Comparison of ENCODE assay signal across 12 cellular contexts in the genomic region with DNA sequence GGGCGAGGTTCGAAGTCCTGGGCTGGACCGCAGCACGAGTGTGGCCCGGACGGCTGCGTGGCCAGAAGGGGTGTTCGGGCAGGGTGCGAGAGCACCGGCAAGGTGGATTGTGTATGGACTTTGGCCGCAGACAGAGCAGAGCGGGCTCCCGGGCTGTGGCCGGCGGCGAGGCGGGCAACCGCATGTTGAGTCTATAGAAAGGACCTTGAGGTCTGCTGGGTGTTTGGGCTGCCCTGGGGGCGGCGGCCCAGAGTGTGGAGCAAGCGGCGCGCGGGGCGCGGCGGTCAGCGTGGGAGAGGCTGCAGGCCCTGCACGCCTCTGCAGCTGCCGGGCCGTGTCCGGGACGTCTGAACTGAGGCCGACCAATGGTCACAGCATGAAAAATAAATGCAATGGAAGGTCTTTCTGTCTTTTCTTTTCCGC. TPM values are rescaled to one million over a fixed set of nuclear protein-coding genes. Genes with fewer than 3 reads are reported as not detected.
DNase-seq lines count a peak whose midpoint lies in the region; ATAC-seq and TF ChIP-seq lines count a peak whose summit lies in the region.
"Had no signal": no experiment of that assay in that cellular context is flagged by ENCODE, and none has a peak within 500 bp of the region (broad histone marks: within the 10 kb centered on the region; RNA-seq: fewer than 3 reads in every experiment).

No MANE protein-coding gene starts in this region.

- H3K4me1 ChIP-seq in vagina = peaks cover 24% of the 10 kb centered on the region

- no peak overlapping the region for H3K27ac Mint-ChIP-seq in stimulated activated naive CD8-positive, alpha-beta T cell treated with anti-CD3 and anti-CD28 coated beads, Interleukin-15, Interleukin-2, amounts not matched to agents 100 ng/mL and 50 ng/mL, for 24 hours
- peak overlapping the region in 3 of 5 experiments; percentile 67 to 97 (median 94) for H3K27ac Mint-ChIP-seq in brain
- H3K27ac Mint-ChIP-seq in naive B cell = peak overlapping the region in 4 of 6 donors; percentile 71 to 97 (median 94)

- H3K9me3 Mint-ChIP-seq in stimulated activated naive CD8-positive, alpha-beta T cell treated with anti-CD3 and anti-CD28 coated beads, Interleukin-15, Interleukin-2, amounts not matched to agents 100 ng/mL and 50 ng/mL, for 24 hours = no peaks in the 10 kb centered on the region
- H3K9me3 Mint-ChIP-seq in brain (peaks cover 0 to 8% (median 0%) of the 10 kb centered on the region in 5 experiments), naive B cell (peaks cover 0 to 18% (median 7%) of the 10 kb centered on the region in 7 donors)

- TF ChIP-seq CTCF in brain (conservative IDR thresholded peaks at IDR 0.05) (no peak), vagina (IDR thresholded peaks at IDR 0.05) (no peak)

- H3K9me3 ChIP-seq in vagina = no peaks in the 10 kb centered on the region

- peaks cover 47% of the 10 kb centered on the region for H3K27me3 ChIP-seq in vagina

- H3K36me3 Mint-ChIP-seq in stimulated activated naive CD8-positive, alpha-beta T cell treated with anti-CD3 and anti-CD28 coated beads, Interleukin-15, Interleukin-2, amounts not matched to agents 100 ng/mL and 50 ng/mL, for 24 hours (ENCODE audit: low read depth) = no peaks in the 10 kb centered on the region
- H3K36me3 Mint-ChIP-seq in brain (no peaks in the 10 kb centered on the region), naive B cell (peaks cover 0 to 26% of the 10 kb centered on the region in 2 donors)

- no peak overlapping the region for H3K27ac ChIP-seq in vagina

- ATAC-seq in stimulated activated naive CD8-positive, alpha-beta T cell treated with anti-CD3 and anti-CD28 coated beads, Interleukin-15, Interleukin-2, amounts not matched to agents 100 U/mL and 50 U/mL, for 24 hours = no peak
- no peak for ATAC-seq in naive B cell (ENCODE audit: low read depth in 2 of 2)
- ATAC-seq: activated CD4-positive, CD25-positive, alpha-beta regulatory T cell treated with anti-CD3 and anti-CD28 coated beads, Interleukin-2, amount 50 U/mL, for 24 hours had no signal

- no peaks in the 10 kb centered on the region for H3K36me3 ChIP-seq in vagina

- DNase-seq in stimulated activated naive CD8-positive, alpha-beta T cell treated with anti-CD3 and anti-CD28 coated beads, Interleukin-15, Interleukin-2, amounts not matched to agents 100 U/mL and 50 U/mL, for 24 hours = no peak
- no peak for DNase-seq in naive B cell
- DNase-seq in vagina (ENCODE audit: extremely low spot score in 2 of 2) = no peak
- DNase-seq in cerebellar cortex (ENCODE audit: low spot score) = no peak
- DNase-seq in T1000 (lab: John Stamatoyannopoulos, UW) = no peak
- DNase-seq in NCI-H524 treated with DMSO at 0.1 percent for 48 hours (lab: John Stamatoyannopoulos, UW) = no peak
- DNase-seq: COR-L47, glutamatergic neuron, NCI-H1105 had no signal

- H3K4me3 Mint-ChIP-seq in stimulated activated naive CD8-positive, alpha-beta T cell treated with anti-CD3 and anti-CD28 coated beads, Interleukin-15, Interleukin-2, amounts not matched to agents 100 ng/mL and 50 ng/mL, for 24 hours = peak overlapping the region; percentile 30
- H3K4me3 Mint-ChIP-seq in brain (peak overlapping the region in 3 of 5 experiments; percentile 76 to 95 (median 84)), naive B cell (peak overlapping the region in 7 of 8 donors; percentile 12 to 86 (median 78))

- H3K4me3 ChIP-seq in vagina = peak overlapping the region; percentile 43 to 51

- peaks cover 95% of the 10 kb centered on the region for H3K27me3 Mint-ChIP-seq in stimulated activated naive CD8-positive, alpha-beta T cell treated with anti-CD3 and anti-CD28 coated beads, Interleukin-15, Interleukin-2, amounts not matched to agents 100 ng/mL and 50 ng/mL, for 24 hours
- H3K27me3 Mint-ChIP-seq in brain = peaks cover 100% of the 10 kb centered on the region
- peaks cover 79 to 96% (median 92%) of the 10 kb centered on the region in 3 donors for H3K27me3 Mint-ChIP-seq in naive B cell

- intact Hi-C loops in vagina (cut with DNase I) = no loop called here

- no peak for TF ChIP-seq POLR2A in vagina (IDR thresholded peaks at IDR 0.05)

- H3K4me1 Mint-ChIP-seq in stimulated activated naive CD8-positive, alpha-beta T cell treated with anti-CD3 and anti-CD28 coated beads, Interleukin-15, Interleukin-2, amounts not matched to agents 100 ng/mL and 50 ng/mL, for 24 hours (ENCODE audit: low read depth) = peaks cover 46% of the 10 kb centered on the region
- H3K4me1 Mint-ChIP-seq in brain = peaks cover 29% of the 10 kb centered on the region
- peaks cover 40 to 60% (median 60%) of the 10 kb centered on the region in 3 donors for H3K4me1 Mint-ChIP-seq in naive B cell

RNA-seq across cellular contexts. Expression of a gene that starts 5.7 kb away (rescaled TPM):
- polyA plus RNA-seq in brain (ENCODE audit: insufficient read depth, low read depth, low replicate concordance) (not detected), naive B cell (ENCODE audit: low read depth in 6 of 6) (not detected)
- not detected for total RNA-seq in vagina

RNA-seq across cellular contexts. Expression of a gene that starts 9.3 kb away (rescaled TPM):
- polyA plus RNA-seq in brain (ENCODE audit: insufficient read depth, low read depth, low replicate concordance) (not detected), naive B cell (ENCODE audit: low read depth in 6 of 6) (not detected)
- total RNA-seq in vagina = not detected

RNA-seq across cellular contexts. Expression of a gene that starts 14.5 kb away (rescaled TPM):
- polyA plus RNA-seq in brain (ENCODE audit: insufficient read depth, low read depth, low replicate concordance) (not detected), naive B cell (ENCODE audit: low read depth in 6 of 6) (not detected)
- not detected for total RNA-seq in vagina

RNA-seq across cellular contexts. Expression of a gene that starts 19.5 kb away (rescaled TPM):
- polyA plus RNA-seq in brain (ENCODE audit: insufficient read depth, low read depth, low replicate concordance) (not detected), naive B cell (ENCODE audit: low read depth in 6 of 6) (not detected)
- not detected for total RNA-seq in vagina

RNA-seq across cellular contexts. Expression of a gene that starts 21.4 kb away (rescaled TPM):
- polyA plus RNA-seq in brain (ENCODE audit: insufficient read depth, low read depth, low replicate concordance) (not detected), naive B cell (ENCODE audit: low read depth in 6 of 6) (not detected)
- total RNA-seq in vagina = not detected

Comparison
In these comparisons a context has a peak if more than half of its experiments do, and no peak if none do; other contexts are left out.
1. H3K4me3 Mint-ChIP-seq: peak in every context shown above with its lines; median percentile 84 in brain; 78 in naive B cell; 30 in stimulated activated naive CD8-positive, alpha-beta T cell treated with anti-CD3 and anti-CD28 coated beads, Interleukin-15, Interleukin-2, amounts not matched to agents 100 ng/mL and 50 ng/mL, for 24 hours.